In the genomic region with DNA sequence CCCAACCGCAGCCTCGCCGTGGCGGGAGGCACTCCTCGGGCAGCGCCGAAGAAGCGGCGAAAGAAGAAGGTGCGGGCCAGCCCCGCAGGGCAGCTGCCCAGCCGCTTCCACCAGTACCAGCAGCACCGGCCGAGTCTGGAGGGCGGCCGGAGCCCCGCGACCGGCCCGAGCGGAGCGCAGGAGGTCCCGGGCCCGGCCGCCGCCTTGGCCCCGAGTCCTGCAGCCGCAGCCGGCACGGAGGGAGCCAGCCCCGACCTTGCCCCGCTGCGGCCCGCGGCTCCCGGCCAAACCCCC, we compare ENCODE assay signal across 8 cellular contexts. TPM values are rescaled to one million over a fixed set of nuclear protein-coding genes. Genes with fewer than 3 reads are reported as not detected.
DNase-seq lines count a peak whose midpoint lies in the region; ATAC-seq, FAIRE-seq and TF ChIP-seq lines count a peak whose summit lies in the region.

No MANE protein-coding gene starts in this region.

- H3K4me1 Mint-ChIP-seq in naive B cell: peaks cover 33 to 41% (median 34%) of the 10 kb centered on the region in 3 donors

- H3K27me3 Mint-ChIP-seq in naive B cell: no peaks in the 10 kb centered on the region

- TF ChIP-seq CTCF in BJ (IDR thresholded peaks at IDR 0.05; ENCODE audit: insufficient read depth, low read depth, low read length) (no peak), coronary artery (IDR thresholded peaks at IDR 0.05) (no peak)

- CTCF ChIA-PET in BJ (lab: Yijun Ruan, JAX): interaction anchor here (3.2 kb wide), 1 partner anchor 98 kb away, joined by 19 read pairs; no protein-coding TSS in a partner anchor

- H3K36me3 Mint-ChIP-seq in naive B cell: peaks cover 20 to 26% of the 10 kb centered on the region in 2 donors

- peak; percentile 18 for ATAC-seq in GM21528 (IDR thresholded peaks at IDR 0.05; ENCODE audit: low FRiP score, unreplicated experiment)
- no peak for ATAC-seq in naive B cell (ENCODE audit: low read depth in 2 of 2)
- ATAC-seq in HG03378 (IDR thresholded peaks at IDR 0.05; ENCODE audit: unreplicated experiment): no peak

- H3K9me3 Mint-ChIP-seq in naive B cell: no peaks in the 10 kb centered on the region

- DNase-seq in BJ (ENCODE audit: low read depth) (no peak), NCI-H226 (peak; percentile 16), coronary artery (ENCODE audit: low spot score) (no peak), naive B cell (no peak), RCC 7860 (ENCODE audit: low spot score) (no peak)
- DNase-seq in effector CD8-positive, alpha-beta T cell (lab: John Stamatoyannopoulos, UW): no peak

- H3K27me3 ChIP-seq in BJ (ENCODE audit: control insufficient read depth, insufficient read depth, low read length): no peaks in the 10 kb centered on the region

- H3K4me3 ChIP-seq in BJ (ENCODE audit: low read depth, low read length) (peak overlapping the region; percentile 100), coronary artery (peak overlapping the region; percentile 100)

- peaks cover 8% of the 10 kb centered on the region for H3K36me3 ChIP-seq in BJ (ENCODE audit: control insufficient read depth, insufficient read depth, low read length)

- no peak for FAIRE-seq in RCC 7860 (lab: Jason Lieb, UNC)

- H3K4me3 Mint-ChIP-seq in naive B cell: peak overlapping the region; percentile 85 to 99 (median 95)

- H3K27ac Mint-ChIP-seq in naive B cell: peak overlapping the region; percentile 95 to 99 (median 98)

- POLR2A ChIA-PET in BJ (lab: Charles Lee): no interaction called here

- peak overlapping the region; percentile 100 for H3K27ac ChIP-seq in coronary artery

RNA-seq across cellular contexts. Expression of a gene that starts 0.5 kb away (rescaled TPM):
- polyA plus RNA-seq in BJ (2011; rRNA removed): 5.6 and 9.8 TPM in 2 replicates
- 18.7 and 27.3 TPM in 2 replicates for polyA minus RNA-seq in BJ (2011; rRNA and poly(A)+ RNA removed)
- polyA plus RNA-seq in naive B cell (ENCODE audit: low read depth in 6 of 6): 100 to 1,000 TPM; 421 to 964 (median 760) TPM

RNA-seq across cellular contexts. Expression of a gene that starts 36.8 kb away (rescaled TPM):
- polyA plus RNA-seq in BJ (2011; rRNA removed) (0.06 TPM in 1 of 2 replicates, not detected in the other), naive B cell (ENCODE audit: low read depth in 6 of 6) (under 1 TPM in 5 of 6 donors, not detected in 1; 0.06 to 0.92 (median 0.32) TPM)
- not detected in 2 replicates for polyA minus RNA-seq in BJ (2011; rRNA and poly(A)+ RNA removed)

Comparison
In these comparisons a context has a peak if more than half of its experiments do, and no peak if none do; other contexts are left out.
1. RNA of a gene that starts 0.5 kb away (polyA plus RNA-seq): 421 to 964 TPM in naive B cell; 5.6 to 9.8 TPM in BJ; every median in the first group is over 10 times any median in the second.